ENCODE assay signal across 1 cellular context in genomic region chr19:15836345-15836594, GRCh38.
TF ChIP-seq lines count a peak whose summit lies in the region.

No MANE protein-coding gene starts in this region.

TF ChIP-seq in K562, 482 proteins besides CTCF, POLR2A, EP300 and RAD21 (continued from another document and continues in another):
- TF ChIP-seq, protein P1, sequence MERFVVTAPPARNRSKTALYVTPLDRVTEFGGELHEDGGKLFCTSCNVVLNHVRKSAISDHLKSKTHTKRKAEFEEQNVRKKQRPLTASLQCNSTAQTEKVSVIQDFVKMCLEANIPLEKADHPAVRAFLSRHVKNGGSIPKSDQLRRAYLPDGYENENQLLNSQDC (CRISPR knock-in tag; IDR thresholded peaks at IDR 0.05), result no peak
- TF ChIP-seq TEAD1 (CRISPR knock-in tag; IDR thresholded peaks at IDR 0.05) (no peak; a peak in 1 of 4 replicates), ZNF165 (CRISPR knock-in tag; IDR thresholded peaks at IDR 0.05; ENCODE audit: borderline replicate concordance) (no peak), PRDM10 (IDR thresholded peaks at IDR 0.05; ENCODE audit: partially characterized antibody) (peak; percentile 98), ZNF197 (CRISPR knock-in tag; IDR thresholded peaks at IDR 0.05; ENCODE audit: low read depth) (0 out of 2 replicates have a peak, but pooled peaks have one; percentile 2), JUNB (CRISPR knock-in tag; conservative IDR thresholded peaks at IDR 0.05) (no peak), TAF15 (IDR thresholded peaks at IDR 0.05; ENCODE audit: low read depth, low read length) (no peak), HNRNPLL (IDR thresholded peaks at IDR 0.05; ENCODE audit: low read depth, low read length, poor library complexity, severe bottlenecking) (peak; percentile 49), SUPT5H (IDR thresholded peaks at IDR 0.05) (0 out of 2 replicates have a peak, but pooled peaks have one; percentile 66), FOXJ3 (CRISPR knock-in tag; IDR thresholded peaks at IDR 0.05) (no peak), KDM4B (IDR thresholded peaks at IDR 0.05; ENCODE audit: borderline replicate concordance in 2 of 2, low read depth in 1 of 2) (no peak), CUX1 (CRISPR knock-in tag; IDR thresholded peaks at IDR 0.05) (no peak), ZBTB9 (CRISPR knock-in tag; IDR thresholded peaks at IDR 0.05) (no peak), SP2 (IDR thresholded peaks at IDR 0.05; ENCODE audit: extremely low read depth, low read depth, low read length, poor library complexity, severe bottlenecking) (no peak), JUND (IDR thresholded peaks at IDR 0.05; ENCODE audit: borderline replicate concordance, low read depth, low read length) (no peak), JUND (tag; IDR thresholded peaks at IDR 0.05; ENCODE audit: borderline replicate concordance, low read depth, low read length) (no peak), EZH2 (IDR thresholded peaks at IDR 0.05; ENCODE audit: borderline replicate concordance, low read depth, low read length) (no peak), MGA (IDR thresholded peaks at IDR 0.05) (peak; percentile 37; the same call in 1 of the 2 replicates), NFRKB (IDR thresholded peaks at IDR 0.05; ENCODE audit: low read depth) (peak; percentile 15; the same call in 1 of the 2 replicates), TEAD2 (tag; IDR thresholded peaks at IDR 0.05) (no peak), CCAR2 (IDR thresholded peaks at IDR 0.05; ENCODE audit: low read depth, low read length) (no peak)
- TF ChIP-seq, protein P2, sequence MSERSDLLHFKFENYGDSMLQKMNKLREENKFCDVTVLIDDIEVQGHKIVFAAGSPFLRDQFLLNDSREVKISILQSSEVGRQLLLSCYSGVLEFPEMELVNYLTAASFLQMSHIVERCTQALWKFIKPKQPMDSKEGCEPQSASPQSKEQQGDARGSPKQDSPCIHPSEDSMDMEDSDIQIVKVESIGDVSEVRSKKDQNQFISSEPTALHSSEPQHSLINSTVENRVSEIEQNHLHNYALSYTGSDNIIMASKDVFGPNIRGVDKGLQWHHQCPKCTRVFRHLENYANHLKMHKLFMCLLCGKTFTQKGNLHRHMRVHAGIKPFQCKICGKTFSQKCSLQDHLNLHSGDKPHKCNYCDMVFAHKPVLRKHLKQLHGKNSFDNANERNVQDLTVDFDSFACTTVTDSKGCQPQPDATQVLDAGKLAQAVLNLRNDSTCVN (CRISPR knock-in tag; IDR thresholded peaks at IDR 0.05), result 0 out of 2 replicates have a peak, but pooled peaks have one; percentile 22
